ENCODE assay signal across 1 cellular context in the genomic region with DNA sequence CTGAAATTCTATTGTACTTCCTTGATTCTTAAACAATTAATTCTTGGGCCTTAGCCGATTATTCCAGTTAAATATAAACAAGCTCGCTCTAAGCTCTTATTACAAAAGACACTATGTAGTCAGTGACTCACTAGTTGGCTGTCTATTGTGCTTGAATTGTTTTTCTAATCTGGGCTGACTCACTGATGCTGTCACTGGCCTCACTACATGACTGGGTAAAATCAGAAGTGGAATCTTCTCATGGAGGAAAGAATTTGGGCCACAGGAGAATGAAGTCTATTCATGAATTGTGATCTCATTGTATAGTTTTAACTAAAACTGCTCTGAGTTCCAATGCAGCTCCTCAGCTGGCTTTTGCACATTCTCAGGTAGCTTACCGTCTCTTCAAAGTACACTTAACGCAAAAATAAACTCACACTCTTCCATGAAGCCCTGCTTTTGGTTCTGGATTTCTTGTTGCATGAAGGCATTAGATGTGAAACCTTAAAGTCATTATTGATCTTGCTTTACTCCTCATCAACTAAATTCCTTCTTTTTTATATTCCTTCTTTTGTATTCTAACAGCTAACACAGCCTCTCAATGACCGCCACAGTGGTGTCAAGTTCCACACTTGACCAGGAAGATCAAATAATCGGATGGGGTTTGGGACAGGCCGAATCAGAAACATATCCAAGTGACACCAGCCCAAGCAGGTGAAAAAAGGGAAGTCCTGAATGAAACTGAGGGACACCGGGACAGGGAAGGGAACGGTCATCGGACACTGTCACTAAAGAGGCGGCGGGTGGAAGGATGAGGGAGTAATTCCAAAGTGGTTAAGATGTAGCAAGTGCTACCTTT.
A peak's percentile ranks its signal among the peaks of the same experiment; 100 is the strongest.
TF ChIP-seq lines count a peak whose summit lies in the region.

No MANE protein-coding gene starts in this region.

TF ChIP-seq in HEK293, 187 proteins besides CTCF, POLR2A, EP300 and RAD21 (continued from another document):
- TF ChIP-seq ZNF791 (tag by site-specific recombination; IDR thresholded peaks at IDR 0.05) (no peak), ZXDB (tag by site-specific recombination; IDR thresholded peaks at IDR 0.05) (peak; percentile 87), ZNF561 (tag by site-specific recombination; IDR thresholded peaks at IDR 0.05; ENCODE audit: borderline replicate concordance) (no peak; the same call in 1 of the 2 replicates), SCRT2 (tag by site-specific recombination; IDR thresholded peaks at IDR 0.05) (peak; percentile 75)
